ENCODE assay signal across 1 cellular context in genomic region chr21:41459884-41460534, GRCh38.
TF ChIP-seq lines count a peak whose summit lies in the region.

No MANE protein-coding gene starts in this region.

TF ChIP-seq in HCT116, 20 proteins besides CTCF, POLR2A, EP300 and RAD21 (continued from another document):
- TF ChIP-seq JUND (IDR thresholded peaks at IDR 0.05) (no peak), CEBPB (IDR thresholded peaks at IDR 0.05; ENCODE audit: low read depth) (no peak), SRF (IDR thresholded peaks at IDR 0.05; ENCODE audit: low read depth) (no peak)
